Comparison of ENCODE assay signal across 8 cellular contexts in the genomic region with DNA sequence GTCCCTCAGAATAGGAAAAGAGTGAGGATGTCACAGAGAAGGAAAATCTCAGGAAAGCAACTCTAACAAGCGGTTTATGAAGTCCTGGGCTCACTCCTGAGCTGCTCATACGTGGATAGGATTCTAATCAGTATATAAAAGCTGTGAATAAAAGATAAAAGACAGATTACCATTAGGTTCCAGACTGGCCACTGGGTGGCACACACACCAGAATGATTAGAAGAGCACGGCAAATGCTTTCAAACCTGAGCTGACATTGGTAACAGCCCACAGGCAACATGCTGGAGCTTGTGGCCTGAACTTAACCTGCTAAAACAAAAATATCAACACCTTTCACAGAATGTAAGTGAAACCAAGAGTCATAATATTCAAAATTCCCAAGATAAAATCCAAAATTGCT.
A peak's percentile ranks its signal among the peaks of the same experiment; 100 is the strongest.
DNase-seq lines count a peak whose midpoint lies in the region; ATAC-seq and TF ChIP-seq lines count a peak whose summit lies in the region.

No MANE protein-coding gene starts in this region.

- peak; percentile 25 to 31 for DNase-seq in activated T-cell treated with anti-CD3 and anti-CD28 coated beads, Interleukin-2, amount 50 U/mL, for 48 hours
- no peak for DNase-seq in activated T-cell treated with anti-CD3 and anti-CD28 coated beads, Interleukin-2, amount 50 U/mL, for 1 hour
- DNase-seq in Panc1 (ENCODE audit: low read depth, low spot score), result no peak
- DNase-seq in left ventricle myocardium superior, result no peak
- peak; percentile 3 for DNase-seq in stromal cell of bone marrow (ENCODE audit: low read depth)
- no peak for DNase-seq in T-helper 17 cell
- no peak for DNase-seq in NCI-H2196 treated with DMSO at 0.1 percent for 48 hours (lab: John Stamatoyannopoulos, UW; ENCODE audit: unreplicated experiment)

- H3K36me3 Mint-ChIP-seq in T-helper 17 cell (ENCODE audit: low read depth), result no peaks in the 10 kb centered on the region

- CTCF ChIA-PET in Panc1 (lab: Charles Lee), result interaction anchor here (0.6 kb wide), 2 partner anchors 106 to 332 kb away, joined by 3 read pairs; no protein-coding TSS in a partner anchor

- intact Hi-C loops in Panc1 (cut with micrococcal nuclease; ENCODE audit: unreplicated experiment), result loop anchor here (10.0 kb wide), 1 partner anchor 379 kb away; no protein-coding TSS in a partner anchor
- intact Hi-C loops in left ventricle myocardium superior (cut with micrococcal nuclease), result no loop called here

- no peaks in the 10 kb centered on the region for H3K4me1 ChIP-seq in Panc1 (ENCODE audit: control insufficient read depth, insufficient read depth, low read length)

- H3K4me1 Mint-ChIP-seq in T-helper 17 cell, result no peaks in the 10 kb centered on the region

- TF ChIP-seq CTCF in Panc1 (IDR thresholded peaks at IDR 0.05), result peak; percentile 78

- H3K27ac ChIP-seq in Panc1 (ENCODE audit: low read length), result no peak overlapping the region

- no TSS peak for BruUV-seq in Panc1 (replicated peaks; lab: Mats Ljungman, UMichigan)

- in situ Hi-C loops in Panc1 (cut with HindIII; ENCODE audit: low pct_unique_long_range_greater_than_20kb, low sequenced_read_pairs), result no loop called here

- peak; percentile 62 for ATAC-seq in HG03460 (IDR thresholded peaks at IDR 0.05; ENCODE audit: unreplicated experiment)
- peak; percentile 82 for ATAC-seq in Panc1
- ATAC-seq in left ventricle myocardium superior, result peak; percentile 50
- ATAC-seq in T-helper 17 cell, result no peak

- no peak overlapping the region for H3K27ac Mint-ChIP-seq in T-helper 17 cell

- H3K27me3 Mint-ChIP-seq in T-helper 17 cell, result peaks cover 38% of the 10 kb centered on the region

- H3K36me3 ChIP-seq in Panc1 (ENCODE audit: control insufficient read depth, insufficient read depth, low read length), result no peaks in the 10 kb centered on the region

- no peak overlapping the region for H3K4me3 Mint-ChIP-seq in T-helper 17 cell

- H3K9me3 ChIP-seq in Panc1 (ENCODE audit: control insufficient read depth, insufficient read depth, low read depth, low read length) (peaks cover 7% of the 10 kb centered on the region; the same call in 1 of the 2 replicates), T-helper 17 cell (ENCODE audit: control insufficient read depth, low read length, poor library complexity, severe bottlenecking) (no peaks in the 10 kb centered on the region)

- no peak overlapping the region for H3K4me3 ChIP-seq in Panc1 (ENCODE audit: low read depth in 2 of 2, low read length in 2 of 2)

- POLR2A ChIA-PET in Panc1 (lab: Charles Lee), result no interaction called here

- H3K27me3 ChIP-seq in Panc1 (ENCODE audit: control insufficient read depth, insufficient read depth, low read length), result no peaks in the 10 kb centered on the region; the same call in 1 of the 2 replicates

Comparison
In these comparisons a context has a peak if more than half of its experiments do, and no peak if none do; other contexts are left out.
1. DNase-seq: peak in activated T-cell treated with anti-CD3 and anti-CD28 coated beads, Interleukin-2, amount 50 U/mL, for 48 hours (2 of 2) and stromal cell of bone marrow (single experiment); none in activated T-cell treated with anti-CD3 and anti-CD28 coated beads, Interleukin-2, amount 50 U/mL, for 1 hour (single experiment), Panc1 (single experiment), left ventricle myocardium superior (single experiment), T-helper 17 cell (0 of 3) and NCI-H2196 treated with DMSO at 0.1 percent for 48 hours (single experiment).